Comparison of ENCODE assay signal across 8 cellular contexts in genomic region chr7:32506266-32507054, GRCh38. TPM values are rescaled to one million over a fixed set of nuclear protein-coding genes. Genes with fewer than 3 reads are reported as not detected.
DNase-seq lines count a peak whose midpoint lies in the region; ATAC-seq and TF ChIP-seq lines count a peak whose summit lies in the region.

No MANE protein-coding gene starts in this region.

- H3K9me2 ChIP-seq in HCT116 (ENCODE audit: insufficient read depth) = no peaks in the 10 kb centered on the region

- ATAC-seq in HCT116 = peak; percentile 80
- ATAC-seq in HG03460 (IDR thresholded peaks at IDR 0.05; ENCODE audit: unreplicated experiment) = no peak
- ATAC-seq in aorta (ENCODE audit: low FRiP score) = no peak
- ATAC-seq in GM21528 (IDR thresholded peaks at IDR 0.05; ENCODE audit: low FRiP score, unreplicated experiment) = no peak

- TF ChIP-seq RAD21 in HCT116 (IDR thresholded peaks at IDR 0.05; ENCODE audit: low read depth) = no peak

- no peak overlapping the region for H3K9ac ChIP-seq in HCT116 (ENCODE audit: low read length)

- no peak overlapping the region for H2AFZ ChIP-seq in HCT116 (ENCODE audit: low read depth, low read length, poor library complexity, severe bottlenecking)

- H3K4me2 ChIP-seq in HCT116 (ENCODE audit: low read length) = peak overlapping the region; percentile 30

- H3K27ac ChIP-seq in HCT116 (ENCODE audit: low read depth, low read length) (peak overlapping the region; percentile 13; the same call in 1 of the 2 replicates), aorta (ENCODE audit: low read depth in 1 of 2, low read length in 2 of 2) (no peak overlapping the region)

- in situ Hi-C loops in Caki2 (cut with HindIII; ENCODE audit: low pct_unique_long_range_greater_than_20kb, low sequenced_read_pairs) = no loop called here
- in situ Hi-C loops in SK-MEL-5 (cut with HindIII; ENCODE audit: low pct_unique_long_range_greater_than_20kb, low sequenced_read_pairs) = no loop called here

- H3K9me3 ChIP-seq in HCT116 (ENCODE audit: control insufficient read depth in 1 of 2, insufficient read depth in 1 of 2, low read depth in 1 of 2, low read length in 2 of 2) = no peaks in the 10 kb centered on the region
- no peaks in the 10 kb centered on the region for H3K9me3 ChIP-seq in aorta (ENCODE audit: control insufficient read depth, low read length)

- WGBS in aorta, 2 donors = 93 to 97% methylated on average over 5 of the region's 5 CpGs

- TF ChIP-seq POLR2A in HCT116 (IDR thresholded peaks at IDR 0.05; ENCODE audit: borderline replicate concordance, extremely low read depth, insufficient read depth, insufficient read length) = no peak

- H3K4me3 ChIP-seq in HCT116 (replicated peaks in 1 of 2; ENCODE audit: low read depth in 1 of 2, low read length in 2 of 2) (no peak overlapping the region; a peak in 1 of 4 replicates), foreskin fibroblast (ENCODE audit: low read depth in 1 of 2, low read length in 2 of 2) (peak overlapping the region in 1 of 2 donors; percentile 16), aorta (ENCODE audit: low read length in 2 of 2) (no peak overlapping the region)

- H3K4me1 ChIP-seq in HCT116 (ENCODE audit: control insufficient read depth in 1 of 2, insufficient read depth in 2 of 2, low read length in 2 of 2) = peaks cover 12 to 26% of the 10 kb centered on the region in 2 experiments
- H3K4me1 ChIP-seq in aorta (ENCODE audit: control insufficient read depth in 1 of 2, insufficient read depth in 2 of 2, low read length in 2 of 2) = peaks cover 0 to 3% of the 10 kb centered on the region in 2 donors

- no TSS peak for BruUV-seq in HCT116 (replicated peaks; lab: Mats Ljungman, UMichigan)

- peaks cover 2% of the 10 kb centered on the region; the same call in 1 of the 2 replicates for H4K20me1 ChIP-seq in HCT116 (ENCODE audit: insufficient read depth)

- H3K36me3 ChIP-seq in HCT116 (ENCODE audit: control insufficient read depth in 1 of 2, insufficient read depth in 2 of 2, low read length in 2 of 2) (no peaks in the 10 kb centered on the region), aorta (ENCODE audit: control insufficient read depth in 1 of 2, insufficient read depth in 2 of 2, low read length in 1 of 2) (no peaks in the 10 kb centered on the region)

- CTCF ChIA-PET in HCT116 (lab: Charles Lee) = no interaction called here

- H3K27me3 ChIP-seq in HCT116 (ENCODE audit: insufficient read depth, low read length) (no peaks in the 10 kb centered on the region), aorta (ENCODE audit: control insufficient read depth in 1 of 2, insufficient read depth in 2 of 2, low read length in 1 of 2) (no peaks in the 10 kb centered on the region)

- POLR2A ChIA-PET in HCT116 (lab: Charles Lee) = interaction anchor here (1.7 kb wide), 1 partner anchor 11 kb away, joined by 9 read pairs; the partner anchor contains the start of gene AVL9

- TF ChIP-seq CTCF in HCT116 (IDR thresholded peaks at IDR 0.05 in 2 of 3, conservative IDR thresholded peaks at IDR 0.05 in 1 of 3; ENCODE audit: borderline replicate concordance in 1 of 3, insufficient read depth in 1 of 3, low read depth in 2 of 3, low read length in 2 of 3) (no peak), foreskin fibroblast (IDR thresholded peaks at IDR 0.05; ENCODE audit: low read depth, low read length) (no peak)

- intact Hi-C loops in HCT116 (cut with micrococcal nuclease) = loop anchor here (10.0 kb wide), 1 partner anchor 598 kb away; the partner anchor contains the start of gene RP9
- intact Hi-C loops in aorta (cut with DNase I) = no loop called here

- peak; percentile 69 for DNase-seq in Caki2 (ENCODE audit: low read depth)
- DNase-seq in HCT116 (ENCODE audit: low read depth, low spot score) = peak; percentile 77
- peak; percentile 36 for DNase-seq in SK-MEL-5 (ENCODE audit: low read depth, low spot score)
- DNase-seq in foreskin fibroblast = peak; percentile 74 to 92
- no peak for DNase-seq in aorta
- no peak for DNase-seq in DMS114 treated with DMSO at 0.1 percent for 48 hours (lab: John Stamatoyannopoulos, UW; ENCODE audit: unreplicated experiment)

- peaks cover 82% of the 10 kb centered on the region for H3K79me2 ChIP-seq in HCT116 (ENCODE audit: insufficient read depth, low read length)

- RAD21 ChIA-PET in HCT116 (lab: Charles Lee; ENCODE audit: low non-redundant PET in 1 of 2, low total read pairs in 2 of 2, uncharacterized antibody in 2 of 2, unreplicated experiment in 2 of 2) = no interaction called here

TF ChIP-seq in HCT116, 20 proteins besides CTCF, POLR2A, EP300 and RAD21 (continues in another document):
- TF ChIP-seq FOSL1 (IDR thresholded peaks at IDR 0.05; ENCODE audit: low read depth) (peak; percentile 36), CEBPB (IDR thresholded peaks at IDR 0.05; ENCODE audit: low read depth) (peak; percentile 89), SRF (IDR thresholded peaks at IDR 0.05; ENCODE audit: low read depth) (no peak), ZBTB33 (IDR thresholded peaks at IDR 0.05; ENCODE audit: extremely low read depth, insufficient replicate concordance, low read length) (no peak), EZH2 (IDR thresholded peaks at IDR 0.05) (no peak), ATF3 (IDR thresholded peaks at IDR 0.05) (peak; percentile 69; the same call in 1 of the 2 replicates), ELF1 (IDR thresholded peaks at IDR 0.05; ENCODE audit: borderline replicate concordance, low read depth) (no peak), ZFX (IDR thresholded peaks at IDR 0.05) (no peak), YY1 (IDR thresholded peaks at IDR 0.05; ENCODE audit: extremely low read depth, insufficient replicate concordance, low read depth, low read length) (peak; percentile 78), EZH2phosphoT487 (IDR thresholded peaks at IDR 0.05; ENCODE audit: borderline replicate concordance) (no peak), POLR2AphosphoS5 (IDR thresholded peaks at IDR 0.05; ENCODE audit: low read depth, low read length) (peak; percentile 41; the same call in 1 of the 2 replicates), TCF7L2 (IDR thresholded peaks at IDR 0.05; ENCODE audit: borderline replicate concordance, extremely low read depth, insufficient read depth, insufficient read length) (no peak), SP1 (IDR thresholded peaks at IDR 0.05; ENCODE audit: low read depth) (peak; percentile 37), SIN3A (IDR thresholded peaks at IDR 0.05; ENCODE audit: low read depth) (no peak), ZNF274 (IDR thresholded peaks at IDR 0.05; ENCODE audit: low read depth, low read length) (no peak), EGR1 (IDR thresholded peaks at IDR 0.05; ENCODE audit: low read depth) (no peak)
- TF ChIP-seq, protein P1, sequence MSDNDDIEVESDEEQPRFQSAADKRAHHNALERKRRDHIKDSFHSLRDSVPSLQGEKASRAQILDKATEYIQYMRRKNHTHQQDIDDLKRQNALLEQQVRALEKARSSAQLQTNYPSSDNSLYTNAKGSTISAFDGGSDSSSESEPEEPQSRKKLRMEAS (IDR thresholded peaks at IDR 0.05) = peak; percentile 42; the same call in 1 of the 2 replicates

RNA-seq across cellular contexts. Expression of gene AVL9, which starts 11.2 kb away (rescaled TPM):
- total RNA-seq in Caki2 (2014; rRNA removed; shearing (Covaris generic); ENCODE audit: low replicate concordance) = 22.3 and 28.1 TPM in 2 replicates
- total RNA-seq in HCT116 (2021; ENCODE audit: unreplicated experiment) = 89.0 TPM
- polyA plus RNA-seq in HCT116 (2012) = 32.4 and 42.3 TPM in 2 replicates
- total RNA-seq in SK-MEL-5 (2014; rRNA removed; shearing (Covaris generic)) = 59.8 and 101 TPM in 2 replicates
- 36.2 and 55.9 TPM in 2 replicates for polyA plus RNA-seq in SK-MEL-5 (2015; cell fraction: cytosol; rRNA removed)
- 47.4 and 54.6 TPM in 2 replicates for polyA plus RNA-seq in SK-MEL-5 (2015; cell fraction: nucleus; rRNA removed)
- 10 to 100 TPM; 35.8 to 37.5 TPM for total RNA-seq in aorta
- 10 to 100 TPM in 1 of 2 donors, 1 to 10 TPM in 1; 7.0 to 10.5 TPM for polyA plus RNA-seq in aorta

RNA-seq across cellular contexts. Expression of gene LSM5, which starts 16.3 kb away (rescaled TPM):
- total RNA-seq in Caki2 (2014; rRNA removed; shearing (Covaris generic); ENCODE audit: low replicate concordance) = 47.5 and 70.6 TPM in 2 replicates
- total RNA-seq in HCT116 (2021; ENCODE audit: unreplicated experiment) (81.0 TPM), aorta (10 to 100 TPM; 21.1 to 29.3 TPM)
- polyA plus RNA-seq in HCT116 (2012) = 27.1 and 50.7 TPM in 2 replicates
- total RNA-seq in SK-MEL-5 (2014; rRNA removed; shearing (Covaris generic)) = 86.8 and 104 TPM in 2 replicates
- 40.1 and 51.8 TPM in 2 replicates for polyA plus RNA-seq in SK-MEL-5 (2015; cell fraction: cytosol; rRNA removed)
- polyA plus RNA-seq in SK-MEL-5 (2015; cell fraction: nucleus; rRNA removed) = 40.6 and 46.5 TPM in 2 replicates
- polyA plus RNA-seq in aorta = 100 to 1,000 TPM in 1 of 2 donors, 10 to 100 TPM in 1; 49.7 to 111 TPM

Comparison
In these comparisons a context has a peak if more than half of its experiments do, and no peak if none do; other contexts are left out.
1. DNase-seq: peak in Caki2 (single experiment), HCT116 (single experiment), SK-MEL-5 (single experiment) and foreskin fibroblast (2 of 2); none in aorta (0 of 2) and DMS114 treated with DMSO at 0.1 percent for 48 hours (single experiment).